Comparison of ENCODE assay signal across 9 cellular contexts in genomic region chr1:150165622-150166612, GRCh38. TPM values are rescaled to one million over a fixed set of nuclear protein-coding genes. Genes with fewer than 3 reads are reported as not detected.
DNase-seq lines count a peak whose midpoint lies in the region; ATAC-seq and TF ChIP-seq lines count a peak whose summit lies in the region.
"Had no signal": no experiment of that assay in that cellular context is flagged by ENCODE, and none has a peak within 500 bp of the region (broad histone marks: within the 10 kb centered on the region; RNA-seq: fewer than 3 reads in every experiment).

No MANE protein-coding gene starts in this region.

- TF ChIP-seq CTCF in WERI-Rb-1 (IDR thresholded peaks at IDR 0.05; ENCODE audit: low read depth, low read length) (peak; percentile 95), neural crest cell (conservative IDR thresholded peaks at IDR 0.05) (peak; percentile 64)

- no peak overlapping the region for H3K27ac Mint-ChIP-seq in neural crest cell (ENCODE audit: unreplicated experiment)

- H3K36me3 ChIP-seq in WERI-Rb-1 = no peaks in the 10 kb centered on the region

- H3K4me3 Mint-ChIP-seq in neural crest cell = no peak overlapping the region
- H3K4me3 Mint-ChIP-seq: central memory CD8-positive, alpha-beta T cell had no signal

- no peak overlapping the region for H3K27ac ChIP-seq in WERI-Rb-1

- no peaks in the 10 kb centered on the region for H3K9me3 ChIP-seq in WERI-Rb-1 (ENCODE audit: severe bottlenecking)

- H3K9me3 Mint-ChIP-seq in neural crest cell = no peaks in the 10 kb centered on the region
- H3K9me3 Mint-ChIP-seq: central memory CD8-positive, alpha-beta T cell had no signal

- peaks cover 42% of the 10 kb centered on the region for H3K4me1 Mint-ChIP-seq in neural crest cell

- H3K27me3 Mint-ChIP-seq in neural crest cell (ENCODE audit: low read depth) = no peaks in the 10 kb centered on the region
- H3K27me3 Mint-ChIP-seq: central memory CD8-positive, alpha-beta T cell had no signal

- no peak overlapping the region for H3K4me3 ChIP-seq in WERI-Rb-1 (ENCODE audit: low read depth, low read length)

- no peak for ATAC-seq in GM18502 (IDR thresholded peaks at IDR 0.05; ENCODE audit: poor library complexity, unreplicated experiment)

- DNase-seq in NCI-H345 (lab: John Stamatoyannopoulos, UW) (peak; percentile 24), NCI-H345 treated with DMSO at 0.1 percent for 48 hours (lab: John Stamatoyannopoulos, UW; ENCODE audit: unreplicated experiment) (no peak), NCI-H146 treated with DMSO at 0.1 percent for 48 hours (lab: John Stamatoyannopoulos, UW; ENCODE audit: unreplicated experiment) (peak; percentile 35), WERI-Rb-1 (peak; percentile 88), neural crest cell (ENCODE audit: low read depth, low spot score) (peak; percentile 48), OCI-M2 (lab: John Stamatoyannopoulos, UW; ENCODE audit: unreplicated experiment) (no peak)
- DNase-seq in effector CD8-positive, alpha-beta T cell (lab: John Stamatoyannopoulos, UW) = peak; percentile 38

- no peaks in the 10 kb centered on the region for H3K27me3 ChIP-seq in WERI-Rb-1 (ENCODE audit: insufficient read depth, low read depth, severe bottlenecking)

- peaks cover 5% of the 10 kb centered on the region for H3K36me3 Mint-ChIP-seq in neural crest cell (ENCODE audit: low read depth)

RNA-seq across cellular contexts. Expression of gene PLEKHO1, which starts 16.2 kb away (rescaled TPM):
- total RNA-seq in neural crest cell = 106 and 113 TPM in 2 replicates

Comparison
In these comparisons a context has a peak if more than half of its experiments do, and no peak if none do; other contexts are left out.
1. DNase-seq: peak in NCI-H345 (single experiment), NCI-H146 treated with DMSO at 0.1 percent for 48 hours (single experiment), WERI-Rb-1 (single experiment), effector CD8-positive, alpha-beta T cell (single experiment) and neural crest cell (single experiment); none in NCI-H345 treated with DMSO at 0.1 percent for 48 hours (single experiment) and OCI-M2 (single experiment).